14 cellular contexts compared by ENCODE assay signal in the genomic region with DNA sequence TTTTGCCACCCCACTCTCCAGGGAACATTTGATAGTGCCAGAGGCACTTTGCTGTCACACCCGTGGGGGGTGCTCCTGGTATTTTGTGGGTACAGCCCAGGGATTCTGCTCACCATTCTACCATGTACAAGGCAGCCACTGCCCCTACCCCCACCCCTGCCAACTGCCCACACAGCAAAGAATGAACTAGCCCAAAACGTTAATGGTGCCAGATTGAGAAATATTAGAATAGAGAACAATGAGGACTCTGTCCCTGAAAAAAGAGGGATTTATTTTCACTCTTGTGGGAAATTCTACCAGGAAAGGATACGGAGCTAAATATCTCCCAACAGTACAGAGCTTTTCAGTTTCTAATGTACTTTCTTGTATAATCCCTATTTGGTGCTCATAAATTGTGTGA.
"Had no signal": no experiment of that assay in that cellular context is flagged by ENCODE, and none has a peak within 500 bp of the region (broad histone marks: within the 10 kb centered on the region; RNA-seq: fewer than 3 reads in every experiment).

No MANE protein-coding gene starts in this region.

- ATAC-seq: SK-N-SH treated with all-trans-retinoic acid at 6 μM for 48 hours had no signal

- DNase-seq: KBM-7, NCI-H1092, NCI-H1105 treated with DMSO at 0.1 percent for 48 hours, NCI-H1417 treated with DMSO at 0.1 percent for 48 hours, NCI-H1694 treated with DMSO at 0.1 percent for 48 hours, NCI-H1930, NCI-H2107, NCI-H226, NCI-H446, NCI-H510A, NCI-H524 treated with DMSO at 0.1 percent for 48 hours, NCI-H774, SHP77 had no signal
